ENCODE assay signal across 8 cellular contexts in genomic region chr2:87469180-87470151, GRCh38.
DNase-seq lines count a peak whose midpoint lies in the region; ATAC-seq and TF ChIP-seq lines count a peak whose summit lies in the region.
"Not testable (repeated sequence)": the region's sequence is repeated elsewhere in the genome, so short reads cannot be mapped to it uniquely, and the experiment has no call there.

No MANE protein-coding gene starts in this region.

- H3K4me1 Mint-ChIP-seq in dendritic cell treated with granulocyte-macrophage colony-stimulating factor and Interleukin-4, amounts not matched to agents 40 ng/mL and 50 ng/mL, for 4 days (ENCODE audit: low read depth) = peaks cover 40% of the 10 kb centered on the region

- not testable (repeated sequence) for H3K9me2 ChIP-seq in MM.1S (replicated peaks; ENCODE audit: insufficient read depth, low read length)

- not testable (repeated sequence) for H2AFZ ChIP-seq in MM.1S (ENCODE audit: low read length)

- H3K4me2 ChIP-seq in MM.1S (ENCODE audit: low read depth, low read length) = not testable (repeated sequence)

- DNase-seq in Daoy (ENCODE audit: low read depth) = peak; percentile 11
- DNase-seq in GM20000 (ENCODE audit: low spot score) = peak; percentile 4
- DNase-seq in MM.1S = peak; percentile 8
- DNase-seq in activated CD8-positive, alpha-beta memory T cell treated with anti-CD3 and anti-CD28 coated beads, Interleukin-2, amount 50 U/mL, for 48 hours = peak; percentile 81
- DNase-seq in stimulated activated CD4-positive, alpha-beta T cell treated with anti-CD3 and anti-CD28 coated beads, TNF-alpha, amount 100 ng/mL, for 24 hours (ENCODE audit: low read depth in 3 of 3) = peak in 2 of 3 experiments; percentile 52 to 55

- H3K9ac ChIP-seq in MM.1S (ENCODE audit: low read length) = not testable (repeated sequence)

- H3K9me3 Mint-ChIP-seq in dendritic cell treated with granulocyte-macrophage colony-stimulating factor and Interleukin-4, amounts not matched to agents 40 ng/mL and 50 ng/mL, for 4 days = not testable (repeated sequence)

- H3K4me1 ChIP-seq in MM.1S (ENCODE audit: low read length); mesodermal cell (ENCODE audit: control insufficient read depth, insufficient read depth, low read length, poor library complexity, severe bottlenecking): not testable (repeated sequence)

- WGBS in mesodermal cell (ENCODE audit: insufficient coverage in 2 of 2), 2 experiments = 69 to 85% methylated on average over 4 to 5 of the region's 19 CpGs

- H3K36me3 Mint-ChIP-seq in dendritic cell treated with granulocyte-macrophage colony-stimulating factor and Interleukin-4, amounts not matched to agents 40 ng/mL and 50 ng/mL, for 4 days (ENCODE audit: low read depth) = not testable (repeated sequence)

- H3K36me3 ChIP-seq in MM.1S (replicated peaks; ENCODE audit: insufficient read depth, low read length); mesodermal cell (ENCODE audit: control insufficient read depth, insufficient read depth, low read length): not testable (repeated sequence)

- not testable (repeated sequence) for H3K27me3 Mint-ChIP-seq in dendritic cell treated with granulocyte-macrophage colony-stimulating factor and Interleukin-4, amounts not matched to agents 40 ng/mL and 50 ng/mL, for 4 days

- not testable (repeated sequence) for TF ChIP-seq CTCF in GM20000 (IDR thresholded peaks at IDR 0.05; ENCODE audit: extremely low read depth, missing control alignments); MM.1S (IDR thresholded peaks at IDR 0.05; ENCODE audit: low read length)

- intact Hi-C loops in dendritic cell treated with granulocyte-macrophage colony-stimulating factor and Interleukin-4, amounts not matched to agents 40 ng/mL and 50 ng/mL, for 4 days (cut with micrococcal nuclease) = not testable (repeated sequence)

- not testable (repeated sequence) for H3K27me3 ChIP-seq in MM.1S (replicated peaks; ENCODE audit: insufficient read depth, low read length)

- H3F3A ChIP-seq in MM.1S (ENCODE audit: insufficient read depth, low read length) = not testable (repeated sequence)

- H4K20me1 ChIP-seq in MM.1S (ENCODE audit: insufficient read depth, low read length) = not testable (repeated sequence)

- peak; percentile 25 for ATAC-seq in HG02884 (IDR thresholded peaks at IDR 0.05; ENCODE audit: unreplicated experiment)

- H3K4me3 ChIP-seq in MM.1S (ENCODE audit: low read length); mesodermal cell (ENCODE audit: extremely low read depth, insufficient read depth, low read length, poor library complexity, severe bottlenecking): not testable (repeated sequence)

- not testable (repeated sequence) for H3K9me3 ChIP-seq in MM.1S (replicated peaks; ENCODE audit: insufficient read depth, low read length); mesodermal cell (ENCODE audit: control insufficient read depth, low read length)

- H3K27ac ChIP-seq in MM.1S (ENCODE audit: low read length) (peak overlapping the region; percentile 31; the same call in 1 of the 2 replicates), mesodermal cell (ENCODE audit: low read depth, low read length, severe bottlenecking) (peak overlapping the region; percentile 53)

- peak overlapping the region; percentile 84 for H3K27ac Mint-ChIP-seq in dendritic cell treated with granulocyte-macrophage colony-stimulating factor and Interleukin-4, amounts not matched to agents 40 ng/mL and 50 ng/mL, for 4 days

- peaks cover 76% of the 10 kb centered on the region for H3K79me2 ChIP-seq in MM.1S (ENCODE audit: low read length)

- not testable (repeated sequence) for H3K4me3 Mint-ChIP-seq in dendritic cell treated with granulocyte-macrophage colony-stimulating factor and Interleukin-4, amounts not matched to agents 40 ng/mL and 50 ng/mL, for 4 days

Comparison
In these comparisons a context has a peak if more than half of its experiments do, and no peak if none do; other contexts are left out.
1. DNase-seq: peak in every context shown above with its lines; median percentile 81 in activated CD8-positive, alpha-beta memory T cell treated with anti-CD3 and anti-CD28 coated beads, Interleukin-2, amount 50 U/mL, for 48 hours; 54 in stimulated activated CD4-positive, alpha-beta T cell treated with anti-CD3 and anti-CD28 coated beads, TNF-alpha, amount 100 ng/mL, for 24 hours; 11 in Daoy; 8 in MM.1S; 4 in GM20000.